10 cellular contexts compared by ENCODE assay signal in genomic region chr16:74650966-74651567, GRCh38. TPM values are rescaled to one million over a fixed set of nuclear protein-coding genes. Genes with fewer than 3 reads are reported as not detected.
A peak's percentile ranks its signal among the peaks of the same experiment; 100 is the strongest.
DNase-seq lines count a peak whose midpoint lies in the region; ATAC-seq and TF ChIP-seq lines count a peak whose summit lies in the region.
"Had no signal": no experiment of that assay in that cellular context is flagged by ENCODE, and none has a peak within 500 bp of the region (broad histone marks: within the 10 kb centered on the region; RNA-seq: fewer than 3 reads in every experiment).

No MANE protein-coding gene starts in this region.

- H3K27ac ChIP-seq in DND-41 (ENCODE audit: low read length) (no peak overlapping the region), Karpas-422 (ENCODE audit: low read length) (no peak overlapping the region), body of pancreas (no peak overlapping the region), mesenchymal stem cell (ENCODE audit: low read length, poor library complexity, severe bottlenecking) (no peak overlapping the region), gastroesophageal sphincter (no peak overlapping the region)

- no peak overlapping the region for H4K8ac ChIP-seq in mesenchymal stem cell (ENCODE audit: low read length)

- H3K9ac ChIP-seq in DND-41 (ENCODE audit: low read depth, low read length) (no peak overlapping the region), Karpas-422 (ENCODE audit: low read length) (no peak overlapping the region), mesenchymal stem cell (ENCODE audit: low read length) (no peak overlapping the region)

- no peaks in the 10 kb centered on the region for H3K9me2 ChIP-seq in Karpas-422 (replicated peaks; ENCODE audit: insufficient read depth, low read length)

- H3K18ac ChIP-seq in mesenchymal stem cell (ENCODE audit: low read depth in 1 of 2, low read length in 2 of 2) = no peak overlapping the region

- H3K36me3 ChIP-seq in DND-41 (ENCODE audit: insufficient read depth, low read length) = peaks cover 97% of the 10 kb centered on the region
- peaks cover 40% of the 10 kb centered on the region; the same call in 1 of the 2 replicates for H3K36me3 ChIP-seq in Karpas-422 (ENCODE audit: insufficient read depth, low read length)
- peaks cover 0 to 3% of the 10 kb centered on the region in 2 donors for H3K36me3 ChIP-seq in body of pancreas (replicated peaks in 1 of 2; ENCODE audit: insufficient read depth in 1 of 2, low read depth in 2 of 2)
- H3K36me3 ChIP-seq in mesenchymal stem cell (ENCODE audit: control insufficient read depth in 1 of 2, insufficient read depth in 2 of 2, low read depth in 1 of 2, low read length in 2 of 2) = peaks cover 19 to 71% of the 10 kb centered on the region in 2 experiments
- peaks cover 0 to 70% of the 10 kb centered on the region in 2 donors for H3K36me3 ChIP-seq in gastroesophageal sphincter

- H3K4me2 ChIP-seq in DND-41 (ENCODE audit: insufficient read depth, low read length) (no peak overlapping the region), Karpas-422 (ENCODE audit: low read depth, low read length, poor library complexity, severe bottlenecking) (no peak overlapping the region), mesenchymal stem cell (ENCODE audit: low read length, poor library complexity, severe bottlenecking) (no peak overlapping the region)

- H2AFZ ChIP-seq in DND-41 (ENCODE audit: low read depth, low read length) (no peak overlapping the region), Karpas-422 (ENCODE audit: low read length) (no peak overlapping the region), mesenchymal stem cell (ENCODE audit: low read depth, low read length) (no peak overlapping the region)

- H3K79me2 ChIP-seq in DND-41 (ENCODE audit: insufficient read depth, low read length) = peaks cover 97% of the 10 kb centered on the region
- H3K79me2 ChIP-seq in Karpas-422 (ENCODE audit: low read length) = peaks cover 79% of the 10 kb centered on the region

- H3K4me1 ChIP-seq in DND-41 (ENCODE audit: insufficient read depth, low read length) (peaks cover 13% of the 10 kb centered on the region), Karpas-422 (ENCODE audit: low read length) (peaks cover 12% of the 10 kb centered on the region), body of pancreas (no peaks in the 10 kb centered on the region), mesenchymal stem cell (ENCODE audit: control insufficient read depth, insufficient read depth, low read depth, low read length) (peaks cover 9% of the 10 kb centered on the region), gastroesophageal sphincter (peaks cover 0 to 19% (median 0%) of the 10 kb centered on the region in 3 donors)

- H2BK120ac ChIP-seq in mesenchymal stem cell (ENCODE audit: low read depth, low read length) = no peak overlapping the region

- H3K4me3 ChIP-seq in DND-41 (ENCODE audit: low read depth in 1 of 2, low read length in 2 of 2) (no peak overlapping the region), Karpas-422 (ENCODE audit: low read length) (no peak overlapping the region), body of pancreas (no peak overlapping the region), mesenchymal stem cell (ENCODE audit: insufficient read depth in 1 of 2, low read depth in 1 of 2, low read length in 2 of 2) (no peak overlapping the region), gastroesophageal sphincter (no peak overlapping the region)

- intact Hi-C loops in body of pancreas (cut with DNase I) = no loop called here

- TF ChIP-seq CTCF in DND-41 (IDR thresholded peaks at IDR 0.05; ENCODE audit: borderline replicate concordance, extremely low read depth, low read length, poor library complexity, severe bottlenecking) = peak; percentile 58
- TF ChIP-seq CTCF in body of pancreas (IDR thresholded peaks at IDR 0.05) = peak; percentile 18 to 50 (median 45)
- TF ChIP-seq CTCF in gastroesophageal sphincter (IDR thresholded peaks at IDR 0.05) = peak in 2 of 4 experiments; percentile 11 to 27

- H3K23ac ChIP-seq in mesenchymal stem cell (ENCODE audit: low read length in 2 of 2) = no peak overlapping the region

- H2BK15ac ChIP-seq in mesenchymal stem cell (ENCODE audit: low read depth, poor library complexity, severe bottlenecking) = no peak overlapping the region

- no peak overlapping the region for H2BK12ac ChIP-seq in mesenchymal stem cell (ENCODE audit: low read length in 2 of 2)

- H3K27me3 ChIP-seq in DND-41 (ENCODE audit: insufficient read depth, low read length, poor library complexity) (no peaks in the 10 kb centered on the region), Karpas-422 (ENCODE audit: low read length) (no peaks in the 10 kb centered on the region), body of pancreas (no peaks in the 10 kb centered on the region), mesenchymal stem cell (ENCODE audit: control insufficient read depth in 1 of 2, insufficient read depth in 1 of 2, low read length in 2 of 2) (no peaks in the 10 kb centered on the region), gastroesophageal sphincter (no peaks in the 10 kb centered on the region)

- no peaks in the 10 kb centered on the region for H3K9me3 ChIP-seq in DND-41 (ENCODE audit: insufficient read depth, low read length, severe bottlenecking)
- no peaks in the 10 kb centered on the region for H3K9me3 ChIP-seq in Karpas-422 (ENCODE audit: low read length)
- no peaks in the 10 kb centered on the region for H3K9me3 ChIP-seq in body of pancreas
- H3K9me3 ChIP-seq in mesenchymal stem cell (ENCODE audit: control insufficient read depth, low read length) = no peaks in the 10 kb centered on the region
- no peaks in the 10 kb centered on the region for H3K9me3 ChIP-seq in gastroesophageal sphincter

- WGBS in body of pancreas, 2 donors = 55 to 60% methylated on average over 6 of the region's 6 CpGs
- 85% methylated on average over 5 of the region's 6 CpGs for whole genome bisulfite sequencing in mesenchymal stem cell
- 74 to 83% methylated on average over 4 to 6 of the region's 6 CpGs for WGBS in gastroesophageal sphincter (ENCODE audit: low coverage in 1 of 2), 2 donors

- no peak overlapping the region for H3K4ac ChIP-seq in mesenchymal stem cell (ENCODE audit: low read depth in 1 of 2, low read length in 2 of 2)

- H4K20me1 ChIP-seq in DND-41 (ENCODE audit: insufficient read depth, low read length) = peaks cover 87% of the 10 kb centered on the region
- peaks cover 17% of the 10 kb centered on the region; the same call in 1 of the 2 replicates for H4K20me1 ChIP-seq in Karpas-422 (ENCODE audit: insufficient read depth, low read depth, low read length)

- H3K14ac ChIP-seq in mesenchymal stem cell (ENCODE audit: low read length in 2 of 2) = no peak overlapping the region

- H3K79me1 ChIP-seq in mesenchymal stem cell (replicated peaks; ENCODE audit: low read length, poor library complexity, severe bottlenecking) = peaks cover 12% of the 10 kb centered on the region

- no peak overlapping the region for H2BK5ac ChIP-seq in mesenchymal stem cell (ENCODE audit: low read depth, low read length, poor library complexity, severe bottlenecking)

- no peak for DNase-seq in DND-41
- peak; percentile 57 for DNase-seq in Karpas-422
- no peak for DNase-seq in body of pancreas
- DNase-seq in mesenchymal stem cell = peak; percentile 29
- no peak for DNase-seq in SW480 (ENCODE audit: low spot score)
- DNase-seq in NCI-H2029 (lab: John Stamatoyannopoulos, UW) = no peak
- DNase-seq: activated CD4-positive, alpha-beta T cell treated with anti-CD3 and anti-CD28 coated beads for 48 hours; naive B cell had no signal

- no peak for TF ChIP-seq POLR2A in body of pancreas (IDR thresholded peaks at IDR 0.05)
- no peak for TF ChIP-seq POLR2A in gastroesophageal sphincter (IDR thresholded peaks at IDR 0.05)

- ATAC-seq in DND-41 (ENCODE audit: insufficient read depth, low read depth) (no peak), body of pancreas (no peak), gastroesophageal sphincter (no peak), GM21367 (IDR thresholded peaks at IDR 0.05; ENCODE audit: unreplicated experiment) (no peak)

- TF ChIP-seq EP300 in gastroesophageal sphincter (IDR thresholded peaks at IDR 0.05) = no peak

- no peak overlapping the region for H2AK5ac ChIP-seq in mesenchymal stem cell (ENCODE audit: low read length, severe bottlenecking)

- no peak overlapping the region for H4K91ac ChIP-seq in mesenchymal stem cell (ENCODE audit: low read length)

RNA-seq across cellular contexts. Expression of gene RFWD3, which starts 15.6 kb away (rescaled TPM):
- 25.4 and 36.3 TPM in 2 replicates for total RNA-seq in Karpas-422 (2014; rRNA removed; shearing (Covaris generic); ENCODE audit: low replicate concordance)
- total RNA-seq in body of pancreas (10 to 100 TPM; 10.5 to 12.2 TPM), gastroesophageal sphincter (10 to 100 TPM in 2 of 4 donors, 1 to 10 TPM in 2; 8.1 to 31.9 (median 15.5) TPM)
- 10.5 TPM for polyA plus RNA-seq in mesenchymal stem cell (2013, experiment 1 of 2)
- polyA plus RNA-seq in mesenchymal stem cell (2013, experiment 2 of 2) = 9.6 TPM

RNA-seq across cellular contexts. Expression of gene GLG1, which starts 44.2 kb away (rescaled TPM):
- total RNA-seq in Karpas-422 (2014; rRNA removed; shearing (Covaris generic); ENCODE audit: low replicate concordance) = 65.2 and 87.8 TPM in 2 replicates
- total RNA-seq in body of pancreas (100 to 1,000 TPM; 103 to 144 TPM), gastroesophageal sphincter (100 to 1,000 TPM; 121 to 151 (median 139) TPM)
- polyA plus RNA-seq in mesenchymal stem cell (2013, experiment 1 of 2) = 117 TPM
- 111 TPM for polyA plus RNA-seq in mesenchymal stem cell (2013, experiment 2 of 2)

RNA-seq across cellular contexts. Expression of gene MLKL, which starts 49.6 kb away (rescaled TPM):
- 2.2 and 4.7 TPM in 2 replicates for total RNA-seq in Karpas-422 (2014; rRNA removed; shearing (Covaris generic); ENCODE audit: low replicate concordance)
- 10 to 100 TPM; 10.9 to 16.8 TPM for total RNA-seq in body of pancreas
- polyA plus RNA-seq in mesenchymal stem cell (2013, experiment 1 of 2) = 7.4 TPM
- 7.1 TPM for polyA plus RNA-seq in mesenchymal stem cell (2013, experiment 2 of 2)
- 10 to 100 TPM in 2 of 4 donors, 1 to 10 TPM in 2; 6.4 to 15.5 (median 10.8) TPM for total RNA-seq in gastroesophageal sphincter

Comparison
In these comparisons a context has a peak if more than half of its experiments do, and no peak if none do; other contexts are left out.
1. DNase-seq: peak in Karpas-422 (single experiment) and mesenchymal stem cell (single experiment); none in DND-41 (single experiment), body of pancreas (0 of 4), SW480 (single experiment) and NCI-H2029 (single experiment).